In genomic region chr10:96568402-96568801, GRCh38 we compare ENCODE assay signal across 26 cellular contexts. TPM values are rescaled to one million over a fixed set of nuclear protein-coding genes. Genes with fewer than 3 reads are reported as not detected.
"Had no signal": no experiment of that assay in that cellular context is flagged by ENCODE, and none has a peak within 500 bp of the region (broad histone marks: within the 10 kb centered on the region; RNA-seq: fewer than 3 reads in every experiment).

No MANE protein-coding gene starts in this region.

- H3K4me3 ChIP-seq: esophagus squamous epithelium, gastrocnemius medialis, sigmoid colon, smooth muscle cell, thoracic aorta, vagina had no signal

- H3K27ac ChIP-seq: brain microvascular endothelial cell, esophagus squamous epithelium, gastrocnemius medialis, sigmoid colon, thoracic aorta, vagina had no signal

- H3K9me3 Mint-ChIP-seq: activated CD4-positive, alpha-beta memory T cell treated with anti-CD3 and anti-CD28 coated beads for 36 hours; activated naive CD4-positive, alpha-beta T cell treated with anti-CD3 and anti-CD28 coated beads, Interleukin-2, amount 50 U/mL, for 72 hours; activated T-cell treated with anti-CD3 and anti-CD28 coated beads, Interleukin-2, amount 50 U/mL, for 72 hours; memory B cell; stimulated activated naive B cell treated with anti-CD40 and anti-IgM and Interleukin-4, amounts not matched to agents 10 μg/mL and 1 μg/mL and 100 μg/mL, for 72 hours; T-cell; type B pancreatic cell had no signal

- ATAC-seq: activated naive CD4-positive, alpha-beta T cell treated with anti-CD3 and anti-CD28 coated beads, Interleukin-2, amount 50 U/mL, for 72 hours; activated T-cell treated with anti-CD3 and anti-CD28 coated beads, Interleukin-2, amount 50 U/mL, for 72 hours; gastrocnemius medialis; stimulated activated naive B cell treated with anti-CD40 and anti-IgM and Interleukin-4, amounts not matched to agents 10 μg/mL and 1 μg/mL and 100 μg/mL, for 72 hours; T-cell had no signal

- H3K36me3 ChIP-seq: brain microvascular endothelial cell, thoracic aorta, vagina had no signal

- H3K9me3 ChIP-seq: esophagus squamous epithelium, gastrocnemius medialis, sigmoid colon, thoracic aorta, vagina had no signal

- H3K27me3 Mint-ChIP-seq: activated CD4-positive, alpha-beta memory T cell treated with anti-CD3 and anti-CD28 coated beads for 36 hours; memory B cell; stimulated activated naive B cell treated with anti-CD40 and anti-IgM and Interleukin-4, amounts not matched to agents 10 μg/mL and 1 μg/mL and 100 μg/mL, for 72 hours; T-cell; type B pancreatic cell had no signal

- H3K27ac Mint-ChIP-seq: activated CD4-positive, alpha-beta memory T cell treated with anti-CD3 and anti-CD28 coated beads for 36 hours; activated naive CD4-positive, alpha-beta T cell treated with anti-CD3 and anti-CD28 coated beads, Interleukin-2, amount 50 U/mL, for 72 hours; activated T-cell treated with anti-CD3 and anti-CD28 coated beads, Interleukin-2, amount 50 U/mL, for 72 hours; memory B cell; stimulated activated naive B cell treated with anti-CD40 and anti-IgM and Interleukin-4, amounts not matched to agents 10 μg/mL and 1 μg/mL and 100 μg/mL, for 72 hours; T-cell; type B pancreatic cell had no signal

- DNase-seq: activated CD4-positive, alpha-beta memory T cell treated with anti-CD3 and anti-CD28 coated beads for 36 hours; activated CD4-positive, alpha-beta T cell treated with anti-CD3 and anti-CD28 coated beads for 48 hours; activated gamma-delta T cell; activated T-cell treated with anti-CD3 and anti-CD28 coated beads, Interleukin-2, amount 50 U/mL, for 72 hours; aorta; brain microvascular endothelial cell; caudate nucleus; dermis blood vessel endothelial cell; effector CD8-positive, alpha-beta T cell; esophagus squamous epithelium; gastrocnemius medialis; hippocampal formation; nucleus accumbens; retina; sigmoid colon; stimulated activated CD4-positive, alpha-beta T cell treated with anti-CD3 and anti-CD28 coated beads, Interleukin-15, amount 100 ng/mL, for 24 hours; stimulated activated naive B cell treated with anti-CD40 and anti-IgM and Interleukin-4, amounts not matched to agents 10 μg/mL and 1 μg/mL and 100 μg/mL, for 72 hours; T-cell; T1000 had no signal

- H3K4me3 Mint-ChIP-seq: activated CD4-positive, alpha-beta memory T cell treated with anti-CD3 and anti-CD28 coated beads for 36 hours; activated T-cell treated with anti-CD3 and anti-CD28 coated beads, Interleukin-2, amount 50 U/mL, for 72 hours; memory B cell; stimulated activated naive B cell treated with anti-CD40 and anti-IgM and Interleukin-4, amounts not matched to agents 10 μg/mL and 1 μg/mL and 100 μg/mL, for 72 hours; T-cell; type B pancreatic cell had no signal

- H3K27me3 ChIP-seq: brain microvascular endothelial cell, esophagus squamous epithelium, gastrocnemius medialis, sigmoid colon, vagina had no signal

RNA-seq across cellular contexts. Expression of gene TLL2, which starts 54.7 kb away (rescaled TPM):
- total RNA-seq: mononuclear cell, thoracic aorta had no signal
